Comparison of ENCODE assay signal across 20 cellular contexts in genomic region chr4:8703401-8703696, GRCh38.
"Had no signal": no experiment of that assay in that cellular context is flagged by ENCODE, and none has a peak within 500 bp of the region (broad histone marks: within the 10 kb centered on the region; RNA-seq: fewer than 3 reads in every experiment).

No MANE protein-coding gene starts in this region.

- H3K9me3 Mint-ChIP-seq: mesothelial cell of epicardium, natural killer cell, neural crest cell had no signal

- DNase-seq: central memory CD4-positive, alpha-beta T cell; cortex of kidney; effector memory CD4-positive, alpha-beta T cell; erythroblast; foreskin melanocyte; heart right ventricle; hypothalamus; kidney glomerular epithelial cell; natural killer cell; nucleus accumbens; stimulated activated CD4-positive, alpha-beta T cell treated with anti-CD3 and anti-CD28 coated beads, Interleukin-2, amount 100 ng/mL, for 24 hours; stimulated activated naive CD4-positive, alpha-beta T cell had no signal

- H3K27ac Mint-ChIP-seq: mesothelial cell of epicardium, natural killer cell had no signal

- H3K4me1 ChIP-seq: heart right ventricle, right atrium auricular region, sigmoid colon, tibial nerve had no signal

- H3K4me1 Mint-ChIP-seq: natural killer cell had no signal

- H3K9me3 ChIP-seq: heart right ventricle, ovary, right atrium auricular region, sigmoid colon had no signal

- ATAC-seq: heart right ventricle, natural killer cell had no signal

- H3K36me3 Mint-ChIP-seq: mesothelial cell of epicardium, natural killer cell had no signal

- H3K4me3 ChIP-seq: dorsolateral prefrontal cortex, heart right ventricle, ovary, right atrium auricular region, sigmoid colon, skin epidermis, tibial nerve had no signal

- H3K27me3 ChIP-seq: ovary, right atrium auricular region had no signal

- H3K36me3 ChIP-seq: heart right ventricle, ovary, right atrium auricular region, sigmoid colon, tibial nerve had no signal

- H3K27ac ChIP-seq: dorsolateral prefrontal cortex, heart right ventricle, ovary, right atrium auricular region, sigmoid colon, skin epidermis, tibial nerve had no signal

- H3K4me3 Mint-ChIP-seq: mesothelial cell of epicardium, natural killer cell, neural crest cell had no signal
